ENCODE assay signal across 1 cellular context in genomic region chr2:204024503-204024902, GRCh38.
TF ChIP-seq lines count a peak whose summit lies in the region.

No MANE protein-coding gene starts in this region.

TF ChIP-seq in GM23338, 12 proteins besides CTCF, POLR2A, EP300 and RAD21 (continued from another document):
- no peak for TF ChIP-seq ZNF462 (CRISPR knock-in tag; IDR thresholded peaks at IDR 0.05)
